Comparison of ENCODE assay signal across 8 cellular contexts in the genomic region with DNA sequence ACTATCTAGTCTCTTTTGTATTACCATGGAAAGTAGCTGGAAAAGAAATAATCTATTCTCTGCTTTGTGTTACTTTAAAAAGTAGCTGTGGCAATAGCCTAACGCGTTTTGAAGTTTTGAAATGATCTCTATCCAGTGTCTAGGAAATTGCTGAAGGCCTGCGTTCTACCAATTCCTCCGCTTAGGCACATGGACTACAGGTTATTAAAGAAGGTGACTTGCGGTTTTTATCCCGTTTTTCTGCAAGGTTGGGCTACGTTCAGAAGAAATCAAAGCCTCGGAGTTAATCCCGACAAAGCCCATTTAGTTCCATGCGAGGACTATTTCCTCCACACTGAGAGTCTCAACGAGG. TPM values are rescaled to one million over a fixed set of nuclear protein-coding genes. Genes with fewer than 3 reads are reported as not detected.
A peak's percentile ranks its signal among the peaks of the same experiment; 100 is the strongest.
DNase-seq lines count a peak whose midpoint lies in the region; ATAC-seq and TF ChIP-seq lines count a peak whose summit lies in the region.

No MANE protein-coding gene starts in this region.

- POLR2A ChIA-PET in SK-N-SH (lab: Yijun Ruan, JAX): no interaction called here

- H3K9me3 Mint-ChIP-seq in mesothelial cell of epicardium: peaks cover 3% of the 10 kb centered on the region

- H3K36me3 ChIP-seq in SK-N-SH (replicated peaks in 1 of 2; ENCODE audit: control insufficient read depth in 1 of 2, insufficient read depth in 2 of 2, low read length in 1 of 2): peaks cover 1 to 5% of the 10 kb centered on the region in 2 experiments

- peaks cover 20% of the 10 kb centered on the region for H3F3A ChIP-seq in SK-N-SH (replicated peaks; ENCODE audit: insufficient read depth)

- TF ChIP-seq EP300 in SK-N-SH (IDR thresholded peaks at IDR 0.05; ENCODE audit: borderline replicate concordance in 1 of 2, low read depth in 1 of 2, low read length in 1 of 2): no peak

- TF ChIP-seq RAD21 in SK-N-SH (IDR thresholded peaks at IDR 0.05; ENCODE audit: low read length): no peak

- H3K4me2 ChIP-seq in SK-N-SH: no peak overlapping the region

- peaks cover 3% of the 10 kb centered on the region for H3K36me3 Mint-ChIP-seq in mesothelial cell of epicardium

- no peak overlapping the region for H3K9ac ChIP-seq in SK-N-SH

- H2AFZ ChIP-seq in SK-N-SH (ENCODE audit: low read depth): peak overlapping the region; percentile 91

- no peaks in the 10 kb centered on the region for H3K27me3 ChIP-seq in SK-N-SH (ENCODE audit: insufficient read depth)

- H3K27ac ChIP-seq in SK-N-SH (ENCODE audit: low read depth in 2 of 2, low read length in 1 of 2) (no peak overlapping the region), angular gyrus (ENCODE audit: low read depth, low read length) (peak overlapping the region; percentile 93), substantia nigra (ENCODE audit: low read depth, low read length, poor library complexity, severe bottlenecking) (peak overlapping the region; percentile 18)

- peak overlapping the region; percentile 90 for H3K4me3 Mint-ChIP-seq in mesothelial cell of epicardium

- CTCF ChIA-PET in SK-N-SH (lab: Yijun Ruan, JAX): interaction anchor here (0.9 to 1.7 kb wide), 5 partner anchors 15 to 209 kb away, joined by 3 to 6 read pairs (median 5); no protein-coding TSS in a partner anchor

- DNase-seq in SK-N-SH (no peak), mesothelial cell of epicardium (ENCODE audit: low spot score in 2 of 2, unreplicated experiment in 2 of 2) (no peak), substantia nigra (lab: John Stamatoyannopoulos, UW) (no peak), CD1c-positive myeloid dendritic cell (ENCODE audit: extremely low spot score) (no peak)
- no peak for DNase-seq in activated effector memory CD4-positive, alpha-beta T cell treated with anti-CD3 and anti-CD28 coated beads, Interleukin-2, amount 50 U/mL, for 16 hours

- peaks cover 26% of the 10 kb centered on the region for H3K4me1 Mint-ChIP-seq in mesothelial cell of epicardium

- no peak overlapping the region; a peak in 1 of 4 replicates for H3K4me3 ChIP-seq in SK-N-SH (ENCODE audit: low read depth in 2 of 2, low read length in 1 of 2)

- H4K20me1 ChIP-seq in SK-N-SH (ENCODE audit: insufficient read depth): peaks cover 32% of the 10 kb centered on the region

- H3K27ac Mint-ChIP-seq in mesothelial cell of epicardium: peak overlapping the region; percentile 99

- H3K9me3 ChIP-seq in SK-N-SH: no peaks in the 10 kb centered on the region

- peaks cover 8 to 13% of the 10 kb centered on the region in 2 experiments; a peak in 3 of 4 replicates for H3K4me1 ChIP-seq in SK-N-SH (ENCODE audit: control insufficient read depth in 1 of 2, insufficient read depth in 2 of 2, low read depth in 1 of 2, low read length in 1 of 2)

- TF ChIP-seq CTCF in SK-N-SH (IDR thresholded peaks at IDR 0.05): no peak
- no peak for TF ChIP-seq CTCF in mesothelial cell of epicardium (IDR thresholded peaks at IDR 0.05; ENCODE audit: unreplicated experiment)

- peaks cover 41% of the 10 kb centered on the region for H3K79me2 ChIP-seq in SK-N-SH (ENCODE audit: insufficient read depth)

- 91% methylated on average over 11 of the region's 11 CpGs for WGBS in SK-N-SH (ENCODE audit: low lambda C conversion rate)

- no peaks in the 10 kb centered on the region for H3K9me2 ChIP-seq in SK-N-SH

- ATAC-seq in SK-N-SH treated with all-trans-retinoic acid at 6 μM for 48 hours (no peak), HG02610 (IDR thresholded peaks at IDR 0.05; ENCODE audit: unreplicated experiment) (no peak)

- H3K27me3 Mint-ChIP-seq in mesothelial cell of epicardium (ENCODE audit: low read depth): no peaks in the 10 kb centered on the region

TF ChIP-seq in SK-N-SH, 30 proteins besides CTCF, POLR2A, EP300 and RAD21:
- TF ChIP-seq FOXJ3 (CRISPR knock-in tag; IDR thresholded peaks at IDR 0.05): no peak
- no peak for TF ChIP-seq RCOR1 (IDR thresholded peaks at IDR 0.05; ENCODE audit: low read length)
- TF ChIP-seq ELF1 (IDR thresholded peaks at IDR 0.05): no peak
- TF ChIP-seq EZH2phosphoT487 (IDR thresholded peaks at IDR 0.05; ENCODE audit: borderline replicate concordance, low read depth): no peak
- TF ChIP-seq GATA2 (CRISPR knock-in tag; IDR thresholded peaks at IDR 0.05): no peak
- TF ChIP-seq, protein P1, sequence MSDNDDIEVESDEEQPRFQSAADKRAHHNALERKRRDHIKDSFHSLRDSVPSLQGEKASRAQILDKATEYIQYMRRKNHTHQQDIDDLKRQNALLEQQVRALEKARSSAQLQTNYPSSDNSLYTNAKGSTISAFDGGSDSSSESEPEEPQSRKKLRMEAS (IDR thresholded peaks at IDR 0.05; ENCODE audit: low read depth): no peak
- TF ChIP-seq, protein P2, sequence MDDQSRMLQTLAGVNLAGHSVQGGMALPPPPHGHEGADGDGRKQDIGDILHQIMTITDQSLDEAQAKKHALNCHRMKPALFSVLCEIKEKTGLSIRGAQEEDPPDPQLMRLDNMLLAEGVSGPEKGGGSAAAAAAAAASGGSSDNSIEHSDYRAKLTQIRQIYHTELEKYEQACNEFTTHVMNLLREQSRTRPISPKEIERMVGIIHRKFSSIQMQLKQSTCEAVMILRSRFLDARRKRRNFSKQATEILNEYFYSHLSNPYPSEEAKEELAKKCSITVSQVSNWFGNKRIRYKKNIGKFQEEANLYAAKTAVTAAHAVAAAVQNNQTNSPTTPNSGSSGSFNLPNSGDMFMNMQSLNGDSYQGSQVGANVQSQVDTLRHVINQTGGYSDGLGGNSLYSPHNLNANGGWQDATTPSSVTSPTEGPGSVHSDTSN (IDR thresholded peaks at IDR 0.05): no peak
- TF ChIP-seq POLR2AphosphoS5 (IDR thresholded peaks at IDR 0.05; ENCODE audit: low read depth, low read length): no peak
- no peak for TF ChIP-seq CHD2 (IDR thresholded peaks at IDR 0.05; ENCODE audit: low read length, partially characterized antibody)
- no peak for TF ChIP-seq TEAD4 (IDR thresholded peaks at IDR 0.05; ENCODE audit: borderline replicate concordance, insufficient read depth)
- no peak for TF ChIP-seq NRF1 (IDR thresholded peaks at IDR 0.05; ENCODE audit: low read depth, low read length)
- no peak for TF ChIP-seq RFX5 (IDR thresholded peaks at IDR 0.05; ENCODE audit: low read length)
- no peak for TF ChIP-seq FOSL2 (IDR thresholded peaks at IDR 0.05; ENCODE audit: borderline replicate concordance, low read depth)
- TF ChIP-seq TCF12 (IDR thresholded peaks at IDR 0.05): no peak
- no peak for TF ChIP-seq YY1 (IDR thresholded peaks at IDR 0.05; ENCODE audit: low read depth)

TF ChIP-seq in SK-N-SH treated with all-trans-retinoic acid at 6 μM for 48 hours, 23 proteins besides CTCF, POLR2A, EP300 and RAD21 (continues in another document):
- TF ChIP-seq ZFP30 (CRISPR knock-in tag; IDR thresholded peaks at IDR 0.05) (no peak), ISL1 (CRISPR knock-in tag; IDR thresholded peaks at IDR 0.05) (no peak), OSR1 (CRISPR knock-in tag; IDR thresholded peaks at IDR 0.05) (no peak), ZC3H10 (CRISPR knock-in tag; IDR thresholded peaks at IDR 0.05) (no peak), SNAI2 (CRISPR knock-in tag; IDR thresholded peaks at IDR 0.05) (no peak), BACH2 (CRISPR knock-in tag; IDR thresholded peaks at IDR 0.05; ENCODE audit: borderline replicate concordance) (no peak), ZNF70 (CRISPR knock-in tag; IDR thresholded peaks at IDR 0.05) (no peak)
- TF ChIP-seq, protein P3, sequence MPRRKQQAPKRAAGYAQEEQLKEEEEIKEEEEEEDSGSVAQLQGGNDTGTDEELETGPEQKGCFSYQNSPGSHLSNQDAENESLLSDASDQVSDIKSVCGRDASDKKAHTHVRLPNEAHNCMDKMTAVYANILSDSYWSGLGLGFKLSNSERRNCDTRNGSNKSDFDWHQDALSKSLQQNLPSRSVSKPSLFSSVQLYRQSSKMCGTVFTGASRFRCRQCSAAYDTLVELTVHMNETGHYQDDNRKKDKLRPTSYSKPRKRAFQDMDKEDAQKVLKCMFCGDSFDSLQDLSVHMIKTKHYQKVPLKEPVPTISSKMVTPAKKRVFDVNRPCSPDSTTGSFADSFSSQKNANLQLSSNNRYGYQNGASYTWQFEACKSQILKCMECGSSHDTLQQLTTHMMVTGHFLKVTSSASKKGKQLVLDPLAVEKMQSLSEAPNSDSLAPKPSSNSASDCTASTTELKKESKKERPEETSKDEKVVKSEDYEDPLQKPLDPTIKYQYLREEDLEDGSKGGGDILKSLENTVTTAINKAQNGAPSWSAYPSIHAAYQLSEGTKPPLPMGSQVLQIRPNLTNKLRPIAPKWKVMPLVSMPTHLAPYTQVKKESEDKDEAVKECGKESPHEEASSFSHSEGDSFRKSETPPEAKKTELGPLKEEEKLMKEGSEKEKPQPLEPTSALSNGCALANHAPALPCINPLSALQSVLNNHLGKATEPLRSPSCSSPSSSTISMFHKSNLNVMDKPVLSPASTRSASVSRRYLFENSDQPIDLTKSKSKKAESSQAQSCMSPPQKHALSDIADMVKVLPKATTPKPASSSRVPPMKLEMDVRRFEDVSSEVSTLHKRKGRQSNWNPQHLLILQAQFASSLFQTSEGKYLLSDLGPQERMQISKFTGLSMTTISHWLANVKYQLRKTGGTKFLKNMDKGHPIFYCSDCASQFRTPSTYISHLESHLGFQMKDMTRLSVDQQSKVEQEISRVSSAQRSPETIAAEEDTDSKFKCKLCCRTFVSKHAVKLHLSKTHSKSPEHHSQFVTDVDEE (CRISPR knock-in tag; IDR thresholded peaks at IDR 0.05): no peak
- TF ChIP-seq, protein P4, sequence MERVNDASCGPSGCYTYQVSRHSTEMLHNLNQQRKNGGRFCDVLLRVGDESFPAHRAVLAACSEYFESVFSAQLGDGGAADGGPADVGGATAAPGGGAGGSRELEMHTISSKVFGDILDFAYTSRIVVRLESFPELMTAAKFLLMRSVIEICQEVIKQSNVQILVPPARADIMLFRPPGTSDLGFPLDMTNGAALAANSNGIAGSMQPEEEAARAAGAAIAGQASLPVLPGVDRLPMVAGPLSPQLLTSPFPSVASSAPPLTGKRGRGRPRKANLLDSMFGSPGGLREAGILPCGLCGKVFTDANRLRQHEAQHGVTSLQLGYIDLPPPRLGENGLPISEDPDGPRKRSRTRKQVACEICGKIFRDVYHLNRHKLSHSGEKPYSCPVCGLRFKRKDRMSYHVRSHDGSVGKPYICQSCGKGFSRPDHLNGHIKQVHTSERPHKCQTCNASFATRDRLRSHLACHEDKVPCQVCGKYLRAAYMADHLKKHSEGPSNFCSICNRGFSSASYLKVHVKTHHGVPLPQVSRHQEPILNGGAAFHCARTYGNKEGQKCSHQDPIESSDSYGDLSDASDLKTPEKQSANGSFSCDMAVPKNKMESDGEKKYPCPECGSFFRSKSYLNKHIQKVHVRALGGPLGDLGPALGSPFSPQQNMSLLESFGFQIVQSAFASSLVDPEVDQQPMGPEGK (CRISPR knock-in tag; IDR thresholded peaks at IDR 0.05; ENCODE audit: borderline replicate concordance): no peak

RNA-seq across cellular contexts. Expression of a gene that starts 0.6 kb away (rescaled TPM):
- 32.7 and 48.7 TPM in 2 replicates for polyA plus RNA-seq in SK-N-SH (2012; rRNA removed)
- polyA plus RNA-seq in SK-N-SH (2012; cell fraction: cytosol; rRNA removed): 35.3 and 41.7 TPM in 2 replicates
- 63.2 and 123 TPM in 2 replicates for polyA plus RNA-seq in SK-N-SH (2012; cell fraction: nucleus; rRNA removed)
- 120 to 131 TPM (median 128 TPM) in 3 replicates for total RNA-seq in mesothelial cell of epicardium

Comparison
In these comparisons a context has a peak if more than half of its experiments do, and no peak if none do; other contexts are left out.
1. H3K27ac ChIP-seq: peak in angular gyrus (single experiment) and substantia nigra (single experiment); none in SK-N-SH (0 of 2).